Comparison of ENCODE assay signal across 32 cellular contexts in genomic region chr4:189048119-189048518, GRCh38.
"Had no signal": no experiment of that assay in that cellular context is flagged by ENCODE, and none has a peak within 500 bp of the region (broad histone marks: within the 10 kb centered on the region; RNA-seq: fewer than 3 reads in every experiment).

No MANE protein-coding gene starts in this region.

- DNase-seq: activated CD4-positive, alpha-beta T cell treated with anti-CD3 and anti-CD28 coated beads for 1 hour; activated CD4-positive, alpha-beta T cell treated with anti-CD3 and anti-CD28 coated beads, Interleukin-2, amount 50 U/mL, for 4 hours; activated CD8-positive, alpha-beta memory T cell treated with anti-CD3 and anti-CD28 coated beads for 24 hours; activated CD8-positive, alpha-beta memory T cell treated with anti-CD3 and anti-CD28 coated beads, Interleukin-2, amount 50 U/mL, for 48 hours; activated naive CD4-positive, alpha-beta T cell; activated T-cell treated with anti-CD3 and anti-CD28 coated beads, Interleukin-2, amount 50 U/mL, for 4 hours; adrenal gland; brain microvascular endothelial cell; caudate nucleus; effector CD4-positive, alpha-beta T cell; erythroblast; foreskin melanocyte; immature natural killer cell; left lung; naive thymus-derived CD4-positive, alpha-beta T cell; occipital lobe; posterior cingulate gyrus; right lobe of liver; small intestine; stimulated activated CD4-positive, alpha-beta T cell treated with anti-CD3 and anti-CD28 coated beads, Interleukin-2, amount 100 ng/mL, for 48 hours; stimulated activated CD8-positive, alpha-beta memory T cell treated with anti-CD3 and anti-CD28 coated beads, Interleukin-4, amount 100 ng/mL, for 48 hours; stimulated activated naive B cell treated with anti-CD40 and anti-IgM and Interleukin-4, amounts not matched to agents 10 μg/mL and 1 μg/mL and 100 μg/mL, for 72 hours; WERI-Rb-1 had no signal

- H3K27me3 ChIP-seq: adrenal gland, ascending aorta, brain microvascular endothelial cell, left lung had no signal

- H3K4me1 ChIP-seq: adrenal gland, ascending aorta, left lung, right lobe of liver had no signal

- H3K27ac ChIP-seq: adrenal gland, ascending aorta, brain microvascular endothelial cell, left lung, right lobe of liver, thoracic aorta, WERI-Rb-1 had no signal

- H3K4me1 Mint-ChIP-seq: immature natural killer cell; naive thymus-derived CD4-positive, alpha-beta T cell; stimulated activated naive B cell treated with anti-CD40 and anti-IgM and Interleukin-4, amounts not matched to agents 10 μg/mL and 1 μg/mL and 100 μg/mL, for 72 hours had no signal

- H3K9me3 ChIP-seq: adrenal gland, ascending aorta, left lung, right lobe of liver, thoracic aorta had no signal

- H3K4me3 ChIP-seq: adrenal gland, ascending aorta, left lung, lung, right lobe of liver, thoracic aorta had no signal

- H3K27me3 Mint-ChIP-seq: activated naive CD8-positive, alpha-beta T cell; dendritic cell treated with granulocyte-macrophage colony-stimulating factor and Interleukin-4, amounts not matched to agents 40 ng/mL and 50 ng/mL, for 4 days; naive thymus-derived CD4-positive, alpha-beta T cell; stimulated activated naive B cell treated with anti-CD40 and anti-IgM and Interleukin-4, amounts not matched to agents 10 μg/mL and 1 μg/mL and 100 μg/mL, for 72 hours; type B pancreatic cell had no signal

- H3K4me3 Mint-ChIP-seq: activated naive CD8-positive, alpha-beta T cell; activated T-cell treated with anti-CD3 and anti-CD28 coated beads, Interleukin-2, amount 50 U/mL, for 4 hours; dendritic cell treated with granulocyte-macrophage colony-stimulating factor and Interleukin-4, amounts not matched to agents 40 ng/mL and 50 ng/mL, for 4 days; immature natural killer cell; naive thymus-derived CD4-positive, alpha-beta T cell; neural crest cell; stimulated activated naive B cell treated with anti-CD40 and anti-IgM and Interleukin-4, amounts not matched to agents 10 μg/mL and 1 μg/mL and 100 μg/mL, for 72 hours; T-helper 2 cell treated with Interferon-gamma antibody and Interleukin-4, amounts not matched to agents 5 μg/mL and 100 μg/mL, for 36 hours; type B pancreatic cell had no signal

- H3K36me3 Mint-ChIP-seq: activated naive CD8-positive, alpha-beta T cell; immature natural killer cell; naive thymus-derived CD4-positive, alpha-beta T cell; stimulated activated naive B cell treated with anti-CD40 and anti-IgM and Interleukin-4, amounts not matched to agents 10 μg/mL and 1 μg/mL and 100 μg/mL, for 72 hours; type B pancreatic cell had no signal

- H3K27ac Mint-ChIP-seq: activated naive CD8-positive, alpha-beta T cell; activated T-helper 2 cell treated with anti-CD3 and anti-CD28 coated beads, Interferon-gamma antibody, Interleukin-2, Interleukin-4, amounts not matched to agents 10 μg/mL and 5 μg/mL and 100 μg/mL, durations not matched to agents 14 hours and 24 hours and 36 hours; dendritic cell treated with granulocyte-macrophage colony-stimulating factor and Interleukin-4, amounts not matched to agents 40 ng/mL and 50 ng/mL, for 4 days; immature natural killer cell; naive thymus-derived CD4-positive, alpha-beta T cell; stimulated activated naive B cell treated with anti-CD40 and anti-IgM and Interleukin-4, amounts not matched to agents 10 μg/mL and 1 μg/mL and 100 μg/mL, for 72 hours; T-helper 2 cell treated with Interferon-gamma antibody and Interleukin-4, amounts not matched to agents 5 μg/mL and 100 μg/mL, for 36 hours; type B pancreatic cell had no signal

- ATAC-seq: activated T-cell treated with anti-CD3 and anti-CD28 coated beads, Interleukin-2, amount 50 U/mL, for 4 hours; left lung; naive thymus-derived CD4-positive, alpha-beta T cell; right lobe of liver; stimulated activated naive B cell treated with anti-CD40 and anti-IgM and Interleukin-4, amounts not matched to agents 10 μg/mL and 1 μg/mL and 100 μg/mL, for 72 hours had no signal

- H3K9me3 Mint-ChIP-seq: dendritic cell treated with granulocyte-macrophage colony-stimulating factor and Interleukin-4, amounts not matched to agents 40 ng/mL and 50 ng/mL, for 4 days; neural crest cell; type B pancreatic cell had no signal

- H3K36me3 ChIP-seq: adrenal gland, ascending aorta, brain microvascular endothelial cell, left lung, right lobe of liver, thoracic aorta, WERI-Rb-1 had no signal
